In the genomic region with DNA sequence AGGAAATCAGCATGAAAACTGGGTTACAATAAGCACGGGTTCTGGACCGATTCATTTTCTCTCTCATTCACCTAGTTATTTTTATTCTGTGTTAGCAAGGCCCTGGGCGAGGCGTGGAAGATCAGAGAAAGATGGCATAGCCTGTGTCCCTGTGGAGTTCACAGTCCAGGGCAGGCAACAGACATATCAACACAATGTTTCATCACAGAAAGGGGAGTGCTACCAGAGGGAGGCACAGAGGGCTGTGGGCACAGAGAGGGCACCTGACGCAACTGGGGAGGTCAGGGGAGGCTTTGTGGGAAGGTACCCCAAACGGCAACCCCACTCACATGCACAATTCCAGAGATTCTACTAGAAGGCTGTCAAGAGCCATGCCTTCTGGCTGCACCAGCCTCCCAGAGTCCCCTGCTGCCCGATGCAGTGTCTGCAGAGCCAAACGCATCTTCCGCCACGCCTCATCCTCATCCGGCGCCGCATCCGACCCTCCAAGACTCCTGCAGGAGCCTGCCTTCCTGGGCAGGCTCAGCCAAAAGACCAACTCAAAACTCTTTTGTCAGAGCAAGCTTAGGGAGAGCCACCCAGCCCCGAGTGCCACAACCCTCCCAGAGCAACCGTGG, we compare ENCODE assay signal across 8 cellular contexts. TPM values are rescaled to one million over a fixed set of nuclear protein-coding genes. Genes with fewer than 3 reads are reported as not detected.
DNase-seq lines count a peak whose midpoint lies in the region; ATAC-seq and TF ChIP-seq lines count a peak whose summit lies in the region.

No MANE protein-coding gene starts in this region.

- H2BK12ac ChIP-seq in mesenchymal stem cell (ENCODE audit: low read length in 2 of 2): peak overlapping the region in 1 of 2 experiments; percentile 54

- H3K4me3 ChIP-seq in HEK293 (ENCODE audit: low read depth, low read length): peak overlapping the region; percentile 97
- H3K4me3 ChIP-seq in mammary epithelial cell (replicated peaks in 1 of 3; ENCODE audit: insufficient read depth in 1 of 3, low read depth in 2 of 3, low read length in 3 of 3): peak overlapping the region; percentile 80 to 96 (median 84)
- peak overlapping the region; percentile 90 to 94 for H3K4me3 ChIP-seq in mesenchymal stem cell (ENCODE audit: insufficient read depth in 1 of 2, low read depth in 1 of 2, low read length in 2 of 2)

- H3K9me3 ChIP-seq in HEK293 (ENCODE audit: control insufficient read depth, insufficient read depth, low read depth, low read length) (no peaks in the 10 kb centered on the region), mammary epithelial cell (replicated peaks; ENCODE audit: insufficient read depth, low read length) (no peaks in the 10 kb centered on the region), mesenchymal stem cell (ENCODE audit: control insufficient read depth, low read length) (no peaks in the 10 kb centered on the region)

- H3K23ac ChIP-seq in mesenchymal stem cell (ENCODE audit: low read length in 2 of 2): no peak overlapping the region

- no peak overlapping the region for H2BK15ac ChIP-seq in mesenchymal stem cell (ENCODE audit: low read depth, poor library complexity, severe bottlenecking)

- DNase-seq in mammary epithelial cell: peak; percentile 31
- DNase-seq in mesenchymal stem cell: peak; percentile 38
- DNase-seq in stimulated activated CD4-positive, alpha-beta T cell treated with anti-CD3 and anti-CD28 coated beads, Interleukin-2, amount 100 ng/mL, for 24 hours: no peak

- no TSS peak for BruUV-seq in mammary epithelial cell (replicated peaks; lab: Mats Ljungman, UMichigan)

- CTCF ChIA-PET in HEK293 (lab: Yijun Ruan, JAX) (interaction anchor here (1.8 kb wide), 1 partner anchor 55 kb away, joined by 5 read pairs; no protein-coding TSS in a partner anchor), mammary epithelial cell (lab: Charles Lee; ENCODE audit: low non-redundant PET) (no interaction called here)

- H3K4me2 ChIP-seq in mammary epithelial cell (ENCODE audit: insufficient read depth, low read depth, low read length) (peak overlapping the region; percentile 87), mesenchymal stem cell (ENCODE audit: low read length, poor library complexity, severe bottlenecking) (peak overlapping the region; percentile 98)

- peak overlapping the region; percentile 61 for H4K91ac ChIP-seq in mesenchymal stem cell (ENCODE audit: low read length)

- POLR2A ChIA-PET in HEK293 (lab: Yijun Ruan, JAX): interaction anchor here (1.1 to 1.2 kb wide), 2 partner anchors 47 to 55 kb away, joined by 3 to 4 read pairs; a partner anchor contains a TSS

- H3K79me2 ChIP-seq in mammary epithelial cell (ENCODE audit: insufficient read depth, low read length): peaks cover 61% of the 10 kb centered on the region

- intact Hi-C loops in mammary epithelial cell (cut with micrococcal nuclease): loop anchor here (2.0 kb wide), 1 partner anchor 18 kb away; no protein-coding TSS in a partner anchor

- no peak for TF ChIP-seq CTCF in 22Rv1 (IDR thresholded peaks at IDR 0.05)
- no peak for TF ChIP-seq CTCF in HEK293 (tag by site-specific recombination; IDR thresholded peaks at IDR 0.05)
- peak in 1 of 2 donors; percentile 28 for TF ChIP-seq CTCF in mammary epithelial cell (conservative IDR thresholded peaks at IDR 0.05 in 1 of 2, IDR thresholded peaks at IDR 0.05 in 1 of 2; ENCODE audit: extremely low read depth in 1 of 2, insufficient read depth in 1 of 2, low read depth in 1 of 2, low read length in 2 of 2)

- no peak for ATAC-seq in HG03571 (IDR thresholded peaks at IDR 0.05; ENCODE audit: unreplicated experiment)
- no peak for ATAC-seq in GM21786 (IDR thresholded peaks at IDR 0.05; ENCODE audit: unreplicated experiment)
- no peak for ATAC-seq in HG03460 (IDR thresholded peaks at IDR 0.05; ENCODE audit: unreplicated experiment)

- peak overlapping the region in 1 of 2 experiments; percentile 37 for H3K4ac ChIP-seq in mesenchymal stem cell (ENCODE audit: low read depth in 1 of 2, low read length in 2 of 2)

- H4K20me1 ChIP-seq in mammary epithelial cell (ENCODE audit: insufficient read depth, low read length): no peaks in the 10 kb centered on the region

- H3K27ac ChIP-seq in 22Rv1 (0 out of 2 replicates have a peak overlapping the region, but pooled peaks have one; percentile 72), HEK293 (ENCODE audit: extremely low read depth, low read depth, low read length) (no peak overlapping the region), mammary epithelial cell (ENCODE audit: insufficient read depth, low read depth, low read length) (peak overlapping the region; percentile 25), mesenchymal stem cell (ENCODE audit: low read length, poor library complexity, severe bottlenecking) (peak overlapping the region; percentile 53)

- H3K18ac ChIP-seq in mesenchymal stem cell (ENCODE audit: low read depth in 1 of 2, low read length in 2 of 2): peak overlapping the region; percentile 30 to 38

- peak overlapping the region; percentile 28 for H4K8ac ChIP-seq in mesenchymal stem cell (ENCODE audit: low read length)

- H2AK5ac ChIP-seq in mesenchymal stem cell (ENCODE audit: low read length, severe bottlenecking): no peak overlapping the region

- H3K27me3 ChIP-seq in mammary epithelial cell (ENCODE audit: insufficient read depth, low read length) (no peaks in the 10 kb centered on the region), mesenchymal stem cell (ENCODE audit: control insufficient read depth in 1 of 2, insufficient read depth in 1 of 2, low read length in 2 of 2) (no peaks in the 10 kb centered on the region)

- peak overlapping the region in 1 of 2 experiments; percentile 63 for H3K14ac ChIP-seq in mesenchymal stem cell (ENCODE audit: low read length in 2 of 2)

- H2BK5ac ChIP-seq in mesenchymal stem cell (ENCODE audit: low read depth, low read length, poor library complexity, severe bottlenecking): no peak overlapping the region

- H3K36me3 ChIP-seq in HEK293 (ENCODE audit: control insufficient read depth in 2 of 2, insufficient read depth in 1 of 2, low read length in 2 of 2) (peaks cover 4 to 39% of the 10 kb centered on the region in 2 experiments; a peak in 1 of 3 replicates), mammary epithelial cell (ENCODE audit: insufficient read depth, low read length) (no peaks in the 10 kb centered on the region), mesenchymal stem cell (ENCODE audit: control insufficient read depth in 1 of 2, insufficient read depth in 2 of 2, low read depth in 1 of 2, low read length in 2 of 2) (peaks cover 9 to 23% of the 10 kb centered on the region in 2 experiments)

- peaks cover 15% of the 10 kb centered on the region for H3K79me1 ChIP-seq in mesenchymal stem cell (replicated peaks; ENCODE audit: low read length, poor library complexity, severe bottlenecking)

- dilution Hi-C loops in mammary epithelial cell (cut with HindIII; ENCODE audit: low sequenced_read_pairs): loop anchor here (5.0 kb wide), 1 partner anchor 44 kb away; no protein-coding TSS in a partner anchor

- H3K9ac ChIP-seq in mammary epithelial cell (ENCODE audit: insufficient read depth, low read length): peak overlapping the region; percentile 59
- peak overlapping the region; percentile 88 for H3K9ac ChIP-seq in mesenchymal stem cell (ENCODE audit: low read length)

- H2BK120ac ChIP-seq in mesenchymal stem cell (ENCODE audit: low read depth, low read length): peak overlapping the region; percentile 13

- WGBS in mammary epithelial cell (ENCODE audit: low coverage, missing lambda C conversion rate): 17% methylated on average over 12 of the region's 16 CpGs
- 52% methylated on average over 15 of the region's 16 CpGs for WGBS in mesenchymal stem cell

- in situ Hi-C loops in mammary epithelial cell (cut with MboI; ENCODE audit: low sequenced_read_pairs in 2 of 2): no loop called here

- peak overlapping the region; percentile 75 for H2AFZ ChIP-seq in mammary epithelial cell (ENCODE audit: low read depth, low read length)
- no peak overlapping the region for H2AFZ ChIP-seq in mesenchymal stem cell (ENCODE audit: low read depth, low read length)

- peaks cover 5% of the 10 kb centered on the region; the same call in 1 of the 2 replicates for H3K4me1 ChIP-seq in HEK293 (ENCODE audit: control insufficient read depth, insufficient read depth, low read length)
- H3K4me1 ChIP-seq in mammary epithelial cell (ENCODE audit: insufficient read depth, low read length): peaks cover 16% of the 10 kb centered on the region
- H3K4me1 ChIP-seq in mesenchymal stem cell (ENCODE audit: control insufficient read depth, insufficient read depth, low read depth, low read length): peaks cover 18% of the 10 kb centered on the region

TF ChIP-seq in HEK293, 187 proteins besides CTCF, POLR2A, EP300 and RAD21:
- TF ChIP-seq KLF10 (tag by site-specific recombination; IDR thresholded peaks at IDR 0.05) (no peak), ZNF10 (tag by site-specific recombination; IDR thresholded peaks at IDR 0.05) (0 out of 2 replicates have a peak, but pooled peaks have one; percentile 47), ZSCAN23 (tag by site-specific recombination; IDR thresholded peaks at IDR 0.05) (no peak)

RNA-seq across cellular contexts. Expression of a gene that starts 1.4 kb away (rescaled TPM):
- total RNA-seq in mammary epithelial cell: 10 to 100 TPM; 30.7 to 63.3 TPM
- polyA plus RNA-seq in mammary epithelial cell: 24.7 TPM
- polyA minus RNA-seq in mammary epithelial cell: 13.0 TPM
- polyA plus RNA-seq in mesenchymal stem cell (2013, experiment 1 of 2): 23.6 TPM
- 21.0 TPM for polyA plus RNA-seq in mesenchymal stem cell (2013, experiment 2 of 2)

RNA-seq across cellular contexts. Expression of a gene that starts 36.2 kb away (rescaled TPM):
- total RNA-seq in mammary epithelial cell: 10 to 100 TPM; 60.7 to 80.6 TPM
- 115 TPM for polyA plus RNA-seq in mammary epithelial cell
- 79.3 TPM for polyA minus RNA-seq in mammary epithelial cell
- polyA plus RNA-seq in mesenchymal stem cell (2013, experiment 1 of 2): 45.5 TPM
- 41.7 TPM for polyA plus RNA-seq in mesenchymal stem cell (2013, experiment 2 of 2)

RNA-seq across cellular contexts. Expression of a gene that starts 39.1 kb away (rescaled TPM):
- 100 to 1,000 TPM; 139 to 275 TPM for total RNA-seq in mammary epithelial cell
- polyA plus RNA-seq in mammary epithelial cell: 333 TPM
- 141 TPM for polyA minus RNA-seq in mammary epithelial cell
- polyA plus RNA-seq in mesenchymal stem cell (2013, experiment 1 of 2): 290 TPM
- polyA plus RNA-seq in mesenchymal stem cell (2013, experiment 2 of 2): 292 TPM

RNA-seq across cellular contexts. Expression of a gene that starts 43.3 kb away (rescaled TPM):
- total RNA-seq in mammary epithelial cell: 1 to 10 TPM; 4.3 to 4.7 TPM
- polyA plus RNA-seq in mammary epithelial cell: 1.7 TPM
- polyA minus RNA-seq in mammary epithelial cell: 2.4 TPM
- 1.3 TPM for polyA plus RNA-seq in mesenchymal stem cell (2013, experiment 1 of 2)
- 1.4 TPM for polyA plus RNA-seq in mesenchymal stem cell (2013, experiment 2 of 2)

RNA-seq across cellular contexts. Expression of a gene that starts 47.0 kb away (rescaled TPM):
- 10 to 100 TPM; 33.1 to 38.8 TPM for total RNA-seq in mammary epithelial cell
- 27.9 TPM for polyA plus RNA-seq in mammary epithelial cell
- 9.5 TPM for polyA minus RNA-seq in mammary epithelial cell
- polyA plus RNA-seq in mesenchymal stem cell (2013, experiment 1 of 2): 33.5 TPM
- polyA plus RNA-seq in mesenchymal stem cell (2013, experiment 2 of 2): 35.4 TPM

Comparison
In these comparisons a context has a peak if more than half of its experiments do, and no peak if none do; other contexts are left out.
1. DNase-seq: peak in mammary epithelial cell (single experiment) and mesenchymal stem cell (single experiment); none in stimulated activated CD4-positive, alpha-beta T cell treated with anti-CD3 and anti-CD28 coated beads, Interleukin-2, amount 100 ng/mL, for 24 hours (0 of 2).
2. Peak in every context shown above with its lines, with median percentiles within 50 percentile points of each other: H3K4me3 ChIP-seq.